Comparison of ENCODE assay signal across 23 cellular contexts in genomic region chr2:127818794-127819425, GRCh38.
"Had no signal": no experiment of that assay in that cellular context is flagged by ENCODE, and none has a peak within 500 bp of the region (broad histone marks: within the 10 kb centered on the region; RNA-seq: fewer than 3 reads in every experiment).

No MANE protein-coding gene starts in this region.

- H3K4me3 ChIP-seq: dorsolateral prefrontal cortex, lower lobe of right lung, ovary, psoas muscle, skin epidermis, spleen, testis, tibial artery had no signal

- H3K4me1 ChIP-seq: lower lobe of right lung, psoas muscle, spleen, testis, tibial artery had no signal

- H3K36me3 Mint-ChIP-seq: type B pancreatic cell had no signal

- DNase-seq: dorsolateral prefrontal cortex; effector CD4-positive, alpha-beta T cell; foreskin fibroblast; left ventricle myocardium superior; lower lobe of right lung; natural killer cell; occipital lobe; ovary; posterior cingulate gyrus; psoas muscle; right cardiac atrium; spleen; stimulated activated CD4-positive, alpha-beta T cell treated with anti-CD3 and anti-CD28 coated beads, Interleukin-4, amount 100 ng/mL, for 4 hours; stimulated activated naive CD8-positive, alpha-beta T cell treated with anti-CD3 and anti-CD28 coated beads, Interleukin-15, Interleukin-2, amounts not matched to agents 100 U/mL and 50 U/mL, for 24 hours; substantia nigra; testis had no signal

- H3K4me3 Mint-ChIP-seq: natural killer cell; stimulated activated memory B cell treated with anti-CD40 and anti-IgM and Interleukin-4, amounts not matched to agents 10 μg/mL and 1 μg/mL and 100 μg/mL, for 72 hours; type B pancreatic cell had no signal

- H3K36me3 ChIP-seq: lower lobe of right lung, ovary, spleen, tibial artery had no signal

- FAIRE-seq: colon, keratinocyte had no signal

- H3K27ac ChIP-seq: dorsolateral prefrontal cortex, epithelial cell of prostate, lower lobe of right lung, ovary, psoas muscle, skin epidermis, spleen, testis, tibial artery had no signal

- ATAC-seq: left ventricle myocardium superior; lower lobe of right lung; natural killer cell; psoas muscle; right cardiac atrium; stimulated activated memory B cell treated with anti-CD40 and anti-IgM and Interleukin-4, amounts not matched to agents 10 μg/mL and 1 μg/mL and 100 μg/mL, for 72 hours; stimulated activated naive CD8-positive, alpha-beta T cell treated with anti-CD3 and anti-CD28 coated beads, Interleukin-15, Interleukin-2, amounts not matched to agents 100 U/mL and 50 U/mL, for 24 hours had no signal

- H3K27me3 ChIP-seq: dorsolateral prefrontal cortex, ovary, spleen, testis, tibial artery had no signal

- H3K4me1 Mint-ChIP-seq: natural killer cell; stimulated activated memory B cell treated with anti-CD40 and anti-IgM and Interleukin-4, amounts not matched to agents 10 μg/mL and 1 μg/mL and 100 μg/mL, for 72 hours had no signal

- H3K27ac Mint-ChIP-seq: natural killer cell; stimulated activated memory B cell treated with anti-CD40 and anti-IgM and Interleukin-4, amounts not matched to agents 10 μg/mL and 1 μg/mL and 100 μg/mL, for 72 hours; type B pancreatic cell had no signal
